In genomic region chr6:53311586-53311935, GRCh38 we compare ENCODE assay signal across 17 cellular contexts. TPM values are rescaled to one million over a fixed set of nuclear protein-coding genes. Genes with fewer than 3 reads are reported as not detected.
DNase-seq lines count a peak whose midpoint lies in the region; ATAC-seq and TF ChIP-seq lines count a peak whose summit lies in the region.
"Had no signal": no experiment of that assay in that cellular context is flagged by ENCODE, and none has a peak within 500 bp of the region (broad histone marks: within the 10 kb centered on the region; RNA-seq: fewer than 3 reads in every experiment).

No MANE protein-coding gene starts in this region.

- no peak for ATAC-seq in CD4-positive, CD25-positive, alpha-beta regulatory T cell (ENCODE audit: low read depth in 2 of 2)
- no peak for ATAC-seq in HG02840 (IDR thresholded peaks at IDR 0.05; ENCODE audit: low FRiP score, unreplicated experiment)
- ATAC-seq: mucosa of descending colon; stimulated activated naive CD8-positive, alpha-beta T cell treated with anti-CD3 and anti-CD28 coated beads, Interleukin-15, Interleukin-2, amounts not matched to agents 100 U/mL and 50 U/mL, for 24 hours had no signal

- peak overlapping the region; percentile 75 for H3K27ac ChIP-seq in CD4-positive, CD25-positive, alpha-beta regulatory T cell (ENCODE audit: insufficient read depth, low read length, poor library complexity, severe bottlenecking)
- H3K27ac ChIP-seq in DOHH2 (ENCODE audit: low read depth, low read length) (no peak overlapping the region), SU-DHL-6 (ENCODE audit: low read depth, low read length) (no peak overlapping the region; the same call in 1 of the 2 replicates)
- H3K27ac ChIP-seq: esophagus muscularis mucosa, PC-9 had no signal

- no peaks in the 10 kb centered on the region for H3K27me3 Mint-ChIP-seq in CD4-positive, CD25-positive, alpha-beta regulatory T cell
- H3K27me3 Mint-ChIP-seq: dendritic cell treated with granulocyte-macrophage colony-stimulating factor and Interleukin-4, amounts not matched to agents 40 ng/mL and 50 ng/mL, for 4 days had no signal

- H3F3A ChIP-seq in DOHH2 (ENCODE audit: control insufficient read depth, insufficient read depth): no peaks in the 10 kb centered on the region
- H3F3A ChIP-seq in SU-DHL-6 (ENCODE audit: insufficient read depth): peaks cover 44% of the 10 kb centered on the region

- H3K4me2 ChIP-seq in DOHH2 (ENCODE audit: low read length) (peak overlapping the region; percentile 44; the same call in 1 of the 2 replicates), SU-DHL-6 (ENCODE audit: low read depth, low read length, poor library complexity, severe bottlenecking) (peak overlapping the region; percentile 39)
- H3K4me2 ChIP-seq: PC-9 had no signal

- no peak overlapping the region for H3K9ac ChIP-seq in SU-DHL-6 (ENCODE audit: low read length)

- peak overlapping the region; percentile 76 to 96 (median 95) for H3K27ac Mint-ChIP-seq in CD4-positive, CD25-positive, alpha-beta regulatory T cell
- H3K27ac Mint-ChIP-seq: dendritic cell treated with granulocyte-macrophage colony-stimulating factor and Interleukin-4, amounts not matched to agents 40 ng/mL and 50 ng/mL, for 4 days had no signal

- H3K4me1 Mint-ChIP-seq in CD4-positive, CD25-positive, alpha-beta regulatory T cell: peaks cover 68 to 97% (median 89%) of the 10 kb centered on the region in 4 donors

- no peaks in the 10 kb centered on the region for H3K9me3 Mint-ChIP-seq in CD4-positive, CD25-positive, alpha-beta regulatory T cell
- H3K9me3 Mint-ChIP-seq: dendritic cell treated with granulocyte-macrophage colony-stimulating factor and Interleukin-4, amounts not matched to agents 40 ng/mL and 50 ng/mL, for 4 days had no signal

- H3K9me3 ChIP-seq in CD4-positive, CD25-positive, alpha-beta regulatory T cell (ENCODE audit: control insufficient read depth in 2 of 2, low read length in 2 of 2): no peaks in the 10 kb centered on the region
- H3K9me3 ChIP-seq in DOHH2 (ENCODE audit: control insufficient read depth, insufficient read depth, low read length): no peaks in the 10 kb centered on the region
- H3K9me3 ChIP-seq in SU-DHL-6 (ENCODE audit: insufficient read depth, low read length): no peaks in the 10 kb centered on the region
- H3K9me3 ChIP-seq: esophagus muscularis mucosa, mucosa of descending colon had no signal

- H3K4me1 ChIP-seq in CD4-positive, CD25-positive, alpha-beta regulatory T cell (ENCODE audit: control insufficient read depth, insufficient read depth, low read length, poor library complexity, severe bottlenecking): peaks cover 100% of the 10 kb centered on the region
- H3K4me1 ChIP-seq in DOHH2 (ENCODE audit: control insufficient read depth, low read length): peaks cover 95% of the 10 kb centered on the region

- no peaks in the 10 kb centered on the region for H3K9me2 ChIP-seq in DOHH2 (replicated peaks; ENCODE audit: control insufficient read depth, low read length)
- H3K9me2 ChIP-seq in SU-DHL-6 (replicated peaks; ENCODE audit: insufficient read depth, low read length): no peaks in the 10 kb centered on the region

- H3K79me2 ChIP-seq in DOHH2 (ENCODE audit: control insufficient read depth, low read length) (peaks cover 100% of the 10 kb centered on the region), SU-DHL-6 (ENCODE audit: insufficient read depth, low read length) (peaks cover 100% of the 10 kb centered on the region)

- peak overlapping the region; percentile 66 for H3K4me3 ChIP-seq in CD4-positive, CD25-positive, alpha-beta regulatory T cell (ENCODE audit: low read depth, low read length)
- H3K4me3 ChIP-seq in DOHH2 (ENCODE audit: low read length) (no peak overlapping the region), SU-DHL-6 (ENCODE audit: insufficient read depth, low read length, poor library complexity, severe bottlenecking) (no peak overlapping the region), fibroblast of the aortic adventitia (ENCODE audit: low read depth, low read length) (no peak overlapping the region)
- H3K4me3 ChIP-seq: esophagus muscularis mucosa, mucosa of descending colon, PC-9 had no signal

- in situ Hi-C loops in G401 (cut with HindIII; ENCODE audit: low sequenced_read_pairs): no loop called here

- no peaks in the 10 kb centered on the region for H3K36me3 ChIP-seq in CD4-positive, CD25-positive, alpha-beta regulatory T cell (ENCODE audit: control insufficient read depth, insufficient read depth, low read length)
- H3K36me3 ChIP-seq in DOHH2 (ENCODE audit: control insufficient read depth, low read length): peaks cover 30% of the 10 kb centered on the region
- H3K36me3 ChIP-seq in SU-DHL-6 (ENCODE audit: low read length): no peaks in the 10 kb centered on the region
- H3K36me3 ChIP-seq: esophagus muscularis mucosa had no signal

- no peak overlapping the region for H2AFZ ChIP-seq in SU-DHL-6 (ENCODE audit: low read depth, low read length, severe bottlenecking)
- H2AFZ ChIP-seq: PC-9 had no signal

- no peaks in the 10 kb centered on the region for H3K27me3 ChIP-seq in CD4-positive, CD25-positive, alpha-beta regulatory T cell (ENCODE audit: control insufficient read depth, insufficient read depth, low read length)
- H3K27me3 ChIP-seq in DOHH2 (ENCODE audit: control insufficient read depth, low read length) (no peaks in the 10 kb centered on the region), SU-DHL-6 (ENCODE audit: low read length) (no peaks in the 10 kb centered on the region)
- H3K27me3 ChIP-seq: esophagus muscularis mucosa had no signal

- no peaks in the 10 kb centered on the region for H3K36me3 Mint-ChIP-seq in CD4-positive, CD25-positive, alpha-beta regulatory T cell

- no peak for DNase-seq in CD4-positive, CD25-positive, alpha-beta regulatory T cell
- DNase-seq in fibroblast of the aortic adventitia (ENCODE audit: low read depth) (peak; percentile 40), G401 (ENCODE audit: low spot score) (no peak)
- no peak for DNase-seq in stimulated activated CD4-positive, alpha-beta T cell treated with anti-CD3 and anti-CD28 coated beads, Interleukin-1b, Interleukin-23, amount 100 ng/mL, for 48 hours
- DNase-seq: activated CD4-positive, alpha-beta T cell treated with anti-CD3 and anti-CD28 coated beads for 1 hour; hypothalamus; mucosa of descending colon; NCI-H2029; NCI-H526 treated with DMSO at 0.1 percent for 48 hours; PC-9; stimulated activated naive CD8-positive, alpha-beta T cell treated with anti-CD3 and anti-CD28 coated beads, Interleukin-15, Interleukin-2, amounts not matched to agents 100 U/mL and 50 U/mL, for 24 hours; SW 1271 had no signal

- peaks cover 56% of the 10 kb centered on the region for H4K20me1 ChIP-seq in DOHH2 (ENCODE audit: control insufficient read depth, insufficient read depth, low read depth, low read length)
- H4K20me1 ChIP-seq in SU-DHL-6 (ENCODE audit: low read depth, low read length): peaks cover 85% of the 10 kb centered on the region

- TF ChIP-seq CTCF in DOHH2 (IDR thresholded peaks at IDR 0.05; ENCODE audit: low read depth, low read length, poor library complexity, severe bottlenecking) (no peak), SU-DHL-6 (IDR thresholded peaks at IDR 0.05; ENCODE audit: insufficient read depth, low read length, poor library complexity, severe bottlenecking) (no peak), fibroblast of the aortic adventitia (IDR thresholded peaks at IDR 0.05; ENCODE audit: insufficient read depth, low read length) (no peak)

- peak overlapping the region; percentile 46 to 89 (median 76) for H3K4me3 Mint-ChIP-seq in CD4-positive, CD25-positive, alpha-beta regulatory T cell
- H3K4me3 Mint-ChIP-seq: dendritic cell treated with granulocyte-macrophage colony-stimulating factor and Interleukin-4, amounts not matched to agents 40 ng/mL and 50 ng/mL, for 4 days had no signal

RNA-seq across cellular contexts. Expression of gene ELOVL5, which starts 37.2 kb away (rescaled TPM):
- 201 TPM for total RNA-seq in CD4-positive, CD25-positive, alpha-beta regulatory T cell
- 100 to 1,000 TPM; 139 to 175 (median 154) TPM for polyA plus RNA-seq in CD4-positive, CD25-positive, alpha-beta regulatory T cell
- 38.9 and 95.1 TPM in 2 replicates for total RNA-seq in fibroblast of the aortic adventitia (ENCODE audit: low replicate concordance)
- 6.6 and 12.2 TPM in 2 replicates for total RNA-seq in G401 (2014; rRNA removed; shearing (Covaris generic))
